In the genomic region with DNA sequence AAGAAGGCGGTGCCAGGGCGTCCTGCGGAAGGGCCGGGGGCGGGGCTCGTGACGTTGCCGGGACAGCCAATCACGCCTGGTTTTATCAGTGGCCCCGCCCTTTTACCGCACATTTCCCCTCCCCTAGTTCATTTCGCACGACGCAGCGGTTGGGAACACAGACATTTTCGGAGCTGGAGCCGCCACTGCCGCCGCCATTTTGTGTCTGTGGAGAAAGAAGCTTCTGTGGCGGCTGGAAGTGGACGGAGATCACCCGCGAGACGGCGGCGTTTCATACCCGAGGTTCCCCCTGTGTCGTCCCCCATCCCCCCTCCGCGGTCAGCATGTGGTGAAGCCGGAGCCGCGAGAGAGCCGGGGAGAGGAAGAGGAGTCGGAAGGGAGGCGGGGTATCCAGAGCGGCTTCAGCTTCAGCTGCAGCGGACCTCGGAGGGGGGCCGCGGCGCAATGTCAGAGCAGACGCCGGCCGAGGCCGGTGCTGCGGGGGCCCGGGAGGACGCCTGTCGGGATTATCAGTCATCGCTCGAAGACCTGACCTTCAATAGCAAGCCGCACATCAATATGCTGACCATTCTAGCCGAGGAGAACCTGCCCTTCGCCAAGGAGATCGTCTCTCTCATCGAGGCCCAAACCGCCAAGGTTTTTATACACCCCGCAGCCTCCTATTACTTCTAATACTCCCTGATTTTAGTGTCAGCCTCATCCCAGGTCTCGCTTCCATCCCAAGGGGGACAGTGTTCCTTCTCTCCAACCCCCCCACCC, we compare ENCODE assay signal across 1 cellular context.
TF ChIP-seq lines count a peak whose summit lies in the region.

A gene with protein sequence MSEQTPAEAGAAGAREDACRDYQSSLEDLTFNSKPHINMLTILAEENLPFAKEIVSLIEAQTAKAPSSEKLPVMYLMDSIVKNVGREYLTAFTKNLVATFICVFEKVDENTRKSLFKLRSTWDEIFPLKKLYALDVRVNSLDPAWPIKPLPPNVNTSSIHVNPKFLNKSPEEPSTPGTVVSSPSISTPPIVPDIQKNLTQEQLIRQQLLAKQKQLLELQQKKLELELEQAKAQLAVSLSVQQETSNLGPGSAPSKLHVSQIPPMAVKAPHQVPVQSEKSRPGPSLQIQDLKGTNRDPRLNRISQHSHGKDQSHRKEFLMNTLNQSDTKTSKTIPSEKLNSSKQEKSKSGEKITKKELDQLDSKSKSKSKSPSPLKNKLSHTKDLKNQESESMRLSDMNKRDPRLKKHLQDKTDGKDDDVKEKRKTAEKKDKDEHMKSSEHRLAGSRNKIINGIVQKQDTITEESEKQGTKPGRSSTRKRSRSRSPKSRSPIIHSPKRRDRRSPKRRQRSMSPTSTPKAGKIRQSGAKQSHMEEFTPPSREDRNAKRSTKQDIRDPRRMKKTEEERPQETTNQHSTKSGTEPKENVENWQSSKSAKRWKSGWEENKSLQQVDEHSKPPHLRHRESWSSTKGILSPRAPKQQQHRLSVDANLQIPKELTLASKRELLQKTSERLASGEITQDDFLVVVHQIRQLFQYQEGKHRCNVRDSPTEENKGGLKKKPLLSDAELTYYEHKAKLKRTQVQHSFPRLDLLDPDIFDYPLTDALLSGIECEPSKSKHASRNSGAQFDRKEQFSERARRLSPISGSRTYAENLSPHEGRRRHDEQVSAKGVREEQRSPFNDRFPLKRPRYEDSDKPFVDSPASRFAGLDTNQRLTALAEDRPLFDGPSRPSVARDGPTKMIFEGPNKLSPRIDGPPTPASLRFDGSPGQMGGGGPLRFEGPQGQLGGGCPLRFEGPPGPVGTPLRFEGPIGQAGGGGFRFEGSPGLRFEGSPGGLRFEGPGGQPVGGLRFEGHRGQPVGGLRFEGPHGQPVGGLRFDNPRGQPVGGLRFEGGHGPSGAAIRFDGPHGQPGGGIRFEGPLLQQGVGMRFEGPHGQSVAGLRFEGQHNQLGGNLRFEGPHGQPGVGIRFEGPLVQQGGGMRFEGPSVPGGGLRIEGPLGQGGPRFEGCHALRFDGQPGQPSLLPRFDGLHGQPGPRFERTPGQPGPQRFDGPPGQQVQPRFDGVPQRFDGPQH (N-terminal part only) (plus strand): TSS at position 136 of the 759 bp plus-strand sequence. CDS start 309 bp downstream, at position 445.

TF ChIP-seq in HepG2, 621 proteins besides CTCF, POLR2A, EP300 and RAD21 (continued from another document and continues in another):
- TF ChIP-seq FOSL2 (CRISPR knock-in tag; IDR thresholded peaks at IDR 0.05) (peak; percentile 56; the same call in 1 of the 2 replicates), KAT7 (CRISPR knock-in tag; IDR thresholded peaks at IDR 0.05; ENCODE audit: borderline replicate concordance) (peak; percentile 80; the same call in 1 of the 2 replicates), ZNF879 (CRISPR knock-in tag; IDR thresholded peaks at IDR 0.05) (0 out of 2 replicates have a peak, but pooled peaks have one; percentile 66), RXRB (CRISPR knock-in tag; IDR thresholded peaks at IDR 0.05; ENCODE audit: borderline replicate concordance) (peak; percentile 59; the same call in 1 of the 2 replicates), GATA4 (IDR thresholded peaks at IDR 0.05; ENCODE audit: borderline replicate concordance, low read depth) (peak; percentile 86; the same call in 1 of the 2 replicates), SAP130 (CRISPR knock-in tag; IDR thresholded peaks at IDR 0.05; ENCODE audit: low read depth) (peak; percentile 85), MXI1 (IDR thresholded peaks at IDR 0.05; ENCODE audit: borderline replicate concordance, low read depth, low read length) (peak; percentile 37; the same call in 1 of the 3 replicates), KAT8 (CRISPR knock-in tag; IDR thresholded peaks at IDR 0.05) (peak; percentile 84; the same call in 1 of the 2 replicates), ZNF547 (CRISPR knock-in tag; IDR thresholded peaks at IDR 0.05) (peak; percentile 77; the same call in 1 of the 2 replicates), ZNF781 (CRISPR knock-in tag; IDR thresholded peaks at IDR 0.05; ENCODE audit: borderline replicate concordance, not compliant biosample characterization) (peak; percentile 57), MED1 (CRISPR knock-in tag; IDR thresholded peaks at IDR 0.05) (peak; percentile 67), ZNF225 (CRISPR knock-in tag; IDR thresholded peaks at IDR 0.05) (peak; percentile 41; the same call in 1 of the 2 replicates), ZNF788 (CRISPR knock-in tag; IDR thresholded peaks at IDR 0.05; ENCODE audit: borderline replicate concordance) (peak; percentile 23; the same call in 1 of the 2 replicates), STAG1 (CRISPR knock-in tag; IDR thresholded peaks at IDR 0.05) (0 out of 2 replicates have a peak, but pooled peaks have one; percentile 3), ZNF235 (CRISPR knock-in tag; IDR thresholded peaks at IDR 0.05; ENCODE audit: borderline replicate concordance) (no peak), ZNF614 (CRISPR knock-in tag; IDR thresholded peaks at IDR 0.05; ENCODE audit: borderline replicate concordance) (0 out of 2 replicates have a peak, but pooled peaks have one; percentile 55), TAF1 (CRISPR knock-in tag; IDR thresholded peaks at IDR 0.05) (peak; percentile 99), TBX3 (IDR thresholded peaks at IDR 0.05; ENCODE audit: borderline replicate concordance) (peak; percentile 54; the same call in 1 of the 2 replicates), ZNF138 (CRISPR knock-in tag; IDR thresholded peaks at IDR 0.05; ENCODE audit: low read depth) (no peak), NFE2L2 (IDR thresholded peaks at IDR 0.05; ENCODE audit: low read length) (no peak), ZNF331 (CRISPR knock-in tag; IDR thresholded peaks at IDR 0.05) (peak; percentile 68), CBX5 (CRISPR knock-in tag; IDR thresholded peaks at IDR 0.05; ENCODE audit: borderline replicate concordance) (peak; percentile 61; the same call in 1 of the 2 replicates), ZSCAN25 (CRISPR knock-in tag; IDR thresholded peaks at IDR 0.05) (no peak; the same call in 1 of the 2 replicates)
- TF ChIP-seq, protein P1, sequence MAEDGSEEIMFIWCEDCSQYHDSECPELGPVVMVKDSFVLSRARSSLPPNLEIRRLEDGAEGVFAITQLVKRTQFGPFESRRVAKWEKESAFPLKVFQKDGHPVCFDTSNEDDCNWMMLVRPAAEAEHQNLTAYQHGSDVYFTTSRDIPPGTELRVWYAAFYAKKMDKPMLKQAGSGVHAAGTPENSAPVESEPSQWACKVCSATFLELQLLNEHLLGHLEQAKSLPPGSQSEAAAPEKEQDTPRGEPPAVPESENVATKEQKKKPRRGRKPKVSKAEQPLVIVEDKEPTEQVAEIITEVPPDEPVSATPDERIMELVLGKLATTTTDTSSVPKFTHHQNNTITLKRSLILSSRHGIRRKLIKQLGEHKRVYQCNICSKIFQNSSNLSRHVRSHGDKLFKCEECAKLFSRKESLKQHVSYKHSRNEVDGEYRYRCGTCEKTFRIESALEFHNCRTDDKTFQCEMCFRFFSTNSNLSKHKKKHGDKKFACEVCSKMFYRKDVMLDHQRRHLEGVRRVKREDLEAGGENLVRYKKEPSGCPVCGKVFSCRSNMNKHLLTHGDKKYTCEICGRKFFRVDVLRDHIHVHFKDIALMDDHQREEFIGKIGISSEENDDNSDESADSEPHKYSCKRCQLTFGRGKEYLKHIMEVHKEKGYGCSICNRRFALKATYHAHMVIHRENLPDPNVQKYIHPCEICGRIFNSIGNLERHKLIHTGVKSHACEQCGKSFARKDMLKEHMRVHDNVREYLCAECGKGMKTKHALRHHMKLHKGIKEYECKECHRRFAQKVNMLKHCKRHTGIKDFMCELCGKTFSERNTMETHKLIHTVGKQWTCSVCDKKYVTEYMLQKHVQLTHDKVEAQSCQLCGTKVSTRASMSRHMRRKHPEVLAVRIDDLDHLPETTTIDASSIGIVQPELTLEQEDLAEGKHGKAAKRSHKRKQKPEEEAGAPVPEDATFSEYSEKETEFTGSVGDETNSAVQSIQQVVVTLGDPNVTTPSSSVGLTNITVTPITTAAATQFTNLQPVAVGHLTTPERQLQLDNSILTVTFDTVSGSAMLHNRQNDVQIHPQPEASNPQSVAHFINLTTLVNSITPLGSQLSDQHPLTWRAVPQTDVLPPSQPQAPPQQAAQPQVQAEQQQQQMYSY (CRISPR knock-in tag; IDR thresholded peaks at IDR 0.05): peak; percentile 82; the same call in 1 of the 2 replicates
- TF ChIP-seq, protein P2, sequence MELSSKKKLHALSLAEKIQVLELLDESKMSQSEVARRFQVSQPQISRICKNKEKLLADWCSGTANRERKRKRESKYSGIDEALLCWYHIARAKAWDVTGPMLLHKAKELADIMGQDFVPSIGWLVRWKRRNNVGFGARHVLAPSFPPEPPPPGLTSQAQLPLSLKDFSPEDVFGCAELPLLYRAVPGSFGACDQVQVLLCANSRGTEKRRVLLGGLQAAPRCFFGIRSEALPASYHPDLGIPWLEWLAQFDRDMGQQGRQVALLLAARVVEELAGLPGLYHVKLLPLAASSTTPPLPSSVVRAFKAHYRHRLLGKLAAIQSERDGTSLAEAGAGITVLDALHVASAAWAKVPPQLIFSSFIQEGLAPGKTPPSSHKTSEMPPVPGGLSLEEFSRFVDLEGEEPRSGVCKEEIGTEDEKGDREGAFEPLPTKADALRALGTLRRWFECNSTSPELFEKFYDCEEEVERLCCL (CRISPR knock-in tag; IDR thresholded peaks at IDR 0.05; ENCODE audit: borderline replicate concordance): 0 out of 2 replicates have a peak, but pooled peaks have one; percentile 13
- TF ChIP-seq, protein P3, sequence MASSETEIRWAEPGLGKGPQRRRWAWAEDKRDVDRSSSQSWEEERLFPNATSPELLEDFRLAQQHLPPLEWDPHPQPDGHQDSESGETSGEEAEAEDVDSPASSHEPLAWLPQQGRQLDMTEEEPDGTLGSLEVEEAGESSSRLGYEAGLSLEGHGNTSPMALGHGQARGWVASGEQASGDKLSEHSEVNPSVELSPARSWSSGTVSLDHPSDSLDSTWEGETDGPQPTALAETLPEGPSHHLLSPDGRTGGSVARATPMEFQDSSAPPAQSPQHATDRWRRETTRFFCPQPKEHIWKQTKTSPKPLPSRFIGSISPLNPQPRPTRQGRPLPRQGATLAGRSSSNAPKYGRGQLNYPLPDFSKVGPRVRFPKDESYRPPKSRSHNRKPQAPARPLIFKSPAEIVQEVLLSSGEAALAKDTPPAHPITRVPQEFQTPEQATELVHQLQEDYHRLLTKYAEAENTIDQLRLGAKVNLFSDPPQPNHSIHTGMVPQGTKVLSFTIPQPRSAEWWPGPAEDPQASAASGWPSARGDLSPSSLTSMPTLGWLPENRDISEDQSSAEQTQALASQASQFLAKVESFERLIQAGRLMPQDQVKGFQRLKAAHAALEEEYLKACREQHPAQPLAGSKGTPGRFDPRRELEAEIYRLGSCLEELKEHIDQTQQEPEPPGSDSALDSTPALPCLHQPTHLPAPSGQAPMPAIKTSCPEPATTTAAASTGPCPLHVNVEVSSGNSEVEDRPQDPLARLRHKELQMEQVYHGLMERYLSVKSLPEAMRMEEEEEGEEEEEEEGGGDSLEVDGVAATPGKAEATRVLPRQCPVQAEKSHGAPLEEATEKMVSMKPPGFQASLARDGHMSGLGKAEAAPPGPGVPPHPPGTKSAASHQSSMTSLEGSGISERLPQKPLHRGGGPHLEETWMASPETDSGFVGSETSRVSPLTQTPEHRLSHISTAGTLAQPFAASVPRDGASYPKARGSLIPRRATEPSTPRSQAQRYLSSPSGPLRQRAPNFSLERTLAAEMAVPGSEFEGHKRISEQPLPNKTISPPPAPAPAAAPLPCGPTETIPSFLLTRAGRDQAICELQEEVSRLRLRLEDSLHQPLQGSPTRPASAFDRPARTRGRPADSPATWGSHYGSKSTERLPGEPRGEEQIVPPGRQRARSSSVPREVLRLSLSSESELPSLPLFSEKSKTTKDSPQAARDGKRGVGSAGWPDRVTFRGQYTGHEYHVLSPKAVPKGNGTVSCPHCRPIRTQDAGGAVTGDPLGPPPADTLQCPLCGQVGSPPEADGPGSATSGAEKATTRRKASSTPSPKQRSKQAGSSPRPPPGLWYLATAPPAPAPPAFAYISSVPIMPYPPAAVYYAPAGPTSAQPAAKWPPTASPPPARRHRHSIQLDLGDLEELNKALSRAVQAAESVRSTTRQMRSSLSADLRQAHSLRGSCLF (CRISPR knock-in tag; IDR thresholded peaks at IDR 0.05; ENCODE audit: borderline replicate concordance): 0 out of 2 replicates have a peak, but pooled peaks have one; percentile 60
- TF ChIP-seq, protein P4, sequence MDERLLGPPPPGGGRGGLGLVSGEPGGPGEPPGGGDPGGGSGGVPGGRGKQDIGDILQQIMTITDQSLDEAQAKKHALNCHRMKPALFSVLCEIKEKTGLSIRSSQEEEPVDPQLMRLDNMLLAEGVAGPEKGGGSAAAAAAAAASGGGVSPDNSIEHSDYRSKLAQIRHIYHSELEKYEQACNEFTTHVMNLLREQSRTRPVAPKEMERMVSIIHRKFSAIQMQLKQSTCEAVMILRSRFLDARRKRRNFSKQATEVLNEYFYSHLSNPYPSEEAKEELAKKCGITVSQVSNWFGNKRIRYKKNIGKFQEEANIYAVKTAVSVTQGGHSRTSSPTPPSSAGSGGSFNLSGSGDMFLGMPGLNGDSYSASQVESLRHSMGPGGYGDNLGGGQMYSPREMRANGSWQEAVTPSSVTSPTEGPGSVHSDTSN (CRISPR knock-in tag; IDR thresholded peaks at IDR 0.05): no peak
- TF ChIP-seq, protein P5, sequence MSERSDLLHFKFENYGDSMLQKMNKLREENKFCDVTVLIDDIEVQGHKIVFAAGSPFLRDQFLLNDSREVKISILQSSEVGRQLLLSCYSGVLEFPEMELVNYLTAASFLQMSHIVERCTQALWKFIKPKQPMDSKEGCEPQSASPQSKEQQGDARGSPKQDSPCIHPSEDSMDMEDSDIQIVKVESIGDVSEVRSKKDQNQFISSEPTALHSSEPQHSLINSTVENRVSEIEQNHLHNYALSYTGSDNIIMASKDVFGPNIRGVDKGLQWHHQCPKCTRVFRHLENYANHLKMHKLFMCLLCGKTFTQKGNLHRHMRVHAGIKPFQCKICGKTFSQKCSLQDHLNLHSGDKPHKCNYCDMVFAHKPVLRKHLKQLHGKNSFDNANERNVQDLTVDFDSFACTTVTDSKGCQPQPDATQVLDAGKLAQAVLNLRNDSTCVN (CRISPR knock-in tag; IDR thresholded peaks at IDR 0.05; ENCODE audit: borderline replicate concordance): peak; percentile 46; the same call in 1 of the 2 replicates
- TF ChIP-seq, protein P6, sequence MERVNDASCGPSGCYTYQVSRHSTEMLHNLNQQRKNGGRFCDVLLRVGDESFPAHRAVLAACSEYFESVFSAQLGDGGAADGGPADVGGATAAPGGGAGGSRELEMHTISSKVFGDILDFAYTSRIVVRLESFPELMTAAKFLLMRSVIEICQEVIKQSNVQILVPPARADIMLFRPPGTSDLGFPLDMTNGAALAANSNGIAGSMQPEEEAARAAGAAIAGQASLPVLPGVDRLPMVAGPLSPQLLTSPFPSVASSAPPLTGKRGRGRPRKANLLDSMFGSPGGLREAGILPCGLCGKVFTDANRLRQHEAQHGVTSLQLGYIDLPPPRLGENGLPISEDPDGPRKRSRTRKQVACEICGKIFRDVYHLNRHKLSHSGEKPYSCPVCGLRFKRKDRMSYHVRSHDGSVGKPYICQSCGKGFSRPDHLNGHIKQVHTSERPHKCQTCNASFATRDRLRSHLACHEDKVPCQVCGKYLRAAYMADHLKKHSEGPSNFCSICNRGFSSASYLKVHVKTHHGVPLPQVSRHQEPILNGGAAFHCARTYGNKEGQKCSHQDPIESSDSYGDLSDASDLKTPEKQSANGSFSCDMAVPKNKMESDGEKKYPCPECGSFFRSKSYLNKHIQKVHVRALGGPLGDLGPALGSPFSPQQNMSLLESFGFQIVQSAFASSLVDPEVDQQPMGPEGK (CRISPR knock-in tag; IDR thresholded peaks at IDR 0.05): no peak; the same call in 1 of the 2 replicates
